8 cellular contexts compared by ENCODE assay signal in genomic region chrX:81202413-81202794, GRCh38. TPM values are rescaled to one million over a fixed set of nuclear protein-coding genes. Genes with fewer than 3 reads are reported as not detected.
DNase-seq lines count a peak whose midpoint lies in the region; ATAC-seq and TF ChIP-seq lines count a peak whose summit lies in the region.

No MANE protein-coding gene starts in this region.

- ATAC-seq in HG02852 (IDR thresholded peaks at IDR 0.05; ENCODE audit: unreplicated experiment) (peak; percentile 16), GM19397 (IDR thresholded peaks at IDR 0.05; ENCODE audit: unreplicated experiment) (no peak), GM19328 (IDR thresholded peaks at IDR 0.05; ENCODE audit: unreplicated experiment) (no peak)
- ATAC-seq in stimulated activated effector memory CD8-positive, alpha-beta T cell treated with anti-CD3 and anti-CD28 coated beads, Interleukin-12 subunit alpha, Interleukin-12 subunit beta, amount 100 ng/mL, for 72 hours = peak; percentile 69

- H3K4me1 Mint-ChIP-seq in stimulated activated effector memory CD8-positive, alpha-beta T cell treated with anti-CD3 and anti-CD28 coated beads, Interleukin-12 subunit alpha, Interleukin-12 subunit beta, amount 100 ng/mL, for 72 hours = peaks cover 19% of the 10 kb centered on the region

- H3K4me3 ChIP-seq in AG04450 (ENCODE audit: low read depth, low read length) (peak overlapping the region; percentile 73), adipocyte (ENCODE audit: low read length) (peak overlapping the region; percentile 85), iPS DF 6.9 (ENCODE audit: low read length) (peak overlapping the region; percentile 60; the same call in 1 of the 2 replicates)

- CTCF ChIA-PET in AG04450 (lab: Charles Lee) = interaction anchor here (2.0 kb wide), 1 partner anchor 175 kb away, joined by 8 read pairs; no protein-coding TSS in a partner anchor

- H3K36me3 ChIP-seq in adipocyte (ENCODE audit: control insufficient read depth, insufficient read depth, low read length, severe bottlenecking) = no peaks in the 10 kb centered on the region
- H3K36me3 ChIP-seq in iPS DF 6.9 (ENCODE audit: control insufficient read depth, insufficient read depth, low read length) = no peaks in the 10 kb centered on the region

- peak overlapping the region; percentile 92 for H3K9ac ChIP-seq in adipocyte (ENCODE audit: low read length)

- no peaks in the 10 kb centered on the region for H3K36me3 Mint-ChIP-seq in stimulated activated effector memory CD8-positive, alpha-beta T cell treated with anti-CD3 and anti-CD28 coated beads, Interleukin-12 subunit alpha, Interleukin-12 subunit beta, amount 100 ng/mL, for 72 hours

- H3K9me3 ChIP-seq in AG04450 (ENCODE audit: control insufficient read depth, insufficient read depth, low read length) = no peaks in the 10 kb centered on the region
- H3K9me3 ChIP-seq in adipocyte (ENCODE audit: control insufficient read depth, low read length) = no peaks in the 10 kb centered on the region
- H3K9me3 ChIP-seq in iPS DF 6.9 (ENCODE audit: control insufficient read depth, insufficient read depth, low read length) = no peaks in the 10 kb centered on the region

- no CpG with 5 or more reads among the region's 8 CpGs for WGBS in iPS DF 6.9 (ENCODE audit: insufficient coverage, insufficient read length)

- no peaks in the 10 kb centered on the region for H3K27me3 ChIP-seq in AG04450 (ENCODE audit: control insufficient read depth, insufficient read depth, low read length)
- H3K27me3 ChIP-seq in adipocyte (replicated peaks; ENCODE audit: control insufficient read depth, insufficient read depth, low read length) = no peaks in the 10 kb centered on the region
- H3K27me3 ChIP-seq in iPS DF 6.9 (ENCODE audit: control insufficient read depth, insufficient read depth, low read length) = no peaks in the 10 kb centered on the region

- H3K4me1 ChIP-seq in adipocyte (ENCODE audit: control insufficient read depth, insufficient read depth, low read length) = peaks cover 3% of the 10 kb centered on the region
- no peaks in the 10 kb centered on the region for H3K4me1 ChIP-seq in iPS DF 6.9 (ENCODE audit: control insufficient read depth, insufficient read depth, low read length)

- peak overlapping the region; percentile 95 for H3K27ac Mint-ChIP-seq in stimulated activated effector memory CD8-positive, alpha-beta T cell treated with anti-CD3 and anti-CD28 coated beads, Interleukin-12 subunit alpha, Interleukin-12 subunit beta, amount 100 ng/mL, for 72 hours

- DNase-seq in AG04450 (ENCODE audit: low read depth, low spot score) (no peak), adipocyte (ENCODE audit: low read depth) (peak; percentile 25), iPS DF 6.9 (ENCODE audit: low read depth, low spot score) (no peak), NCI-H524 treated with DMSO at 0.1 percent for 48 hours (lab: John Stamatoyannopoulos, UW) (no peak)
- DNase-seq in stimulated activated effector memory CD8-positive, alpha-beta T cell treated with anti-CD3 and anti-CD28 coated beads, Interleukin-12 subunit alpha, Interleukin-12 subunit beta, amount 100 ng/mL, for 72 hours (ENCODE audit: low spot score in 2 of 2) = no peak

- no peak for TF ChIP-seq CTCF in AG04450 (IDR thresholded peaks at IDR 0.05; ENCODE audit: low read depth, low read length)

- H3K27ac ChIP-seq in AG04450 (ENCODE audit: low read depth, low read length) = peak overlapping the region; percentile 90
- no peak overlapping the region for H3K27ac ChIP-seq in iPS DF 6.9 (ENCODE audit: low read length)

- POLR2A ChIA-PET in AG04450 (lab: Yijun Ruan, JAX) = interaction anchor here (0.5 to 1.6 kb wide), 5 partner anchors 56 to 180 kb away, joined by 3 to 5 read pairs (median 5); no protein-coding TSS in a partner anchor

- no peaks in the 10 kb centered on the region for H3K9me3 Mint-ChIP-seq in stimulated activated effector memory CD8-positive, alpha-beta T cell treated with anti-CD3 and anti-CD28 coated beads, Interleukin-12 subunit alpha, Interleukin-12 subunit beta, amount 100 ng/mL, for 72 hours

- peak overlapping the region; percentile 92 for H3K4me3 Mint-ChIP-seq in stimulated activated effector memory CD8-positive, alpha-beta T cell treated with anti-CD3 and anti-CD28 coated beads, Interleukin-12 subunit alpha, Interleukin-12 subunit beta, amount 100 ng/mL, for 72 hours

RNA-seq across cellular contexts. Expression of gene SH3BGRL, which starts 0.5 kb away (rescaled TPM):
- 186 and 276 TPM in 2 replicates for polyA plus RNA-seq in AG04450 (2011; rRNA removed)
- 29.8 and 50.2 TPM in 2 replicates for polyA minus RNA-seq in AG04450 (2011; rRNA and poly(A)+ RNA removed)

RNA-seq across cellular contexts. Expression of gene HMGN5, which starts 0.7 kb away (rescaled TPM):
- polyA plus RNA-seq in AG04450 (2011; rRNA removed) = 3.6 and 3.7 TPM in 2 replicates
- 1.0 TPM in 1 of 2 replicates, not detected in the other for polyA minus RNA-seq in AG04450 (2011; rRNA and poly(A)+ RNA removed)

Comparison
In these comparisons a context has a peak if more than half of its experiments do, and no peak if none do; other contexts are left out.
1. ATAC-seq: peak in HG02852 (single experiment) and stimulated activated effector memory CD8-positive, alpha-beta T cell treated with anti-CD3 and anti-CD28 coated beads, Interleukin-12 subunit alpha, Interleukin-12 subunit beta, amount 100 ng/mL, for 72 hours (single experiment); none in GM19397 (single experiment) and GM19328 (single experiment).
2. Peak in every context shown above with its lines, with median percentiles within 50 percentile points of each other: H3K4me3 ChIP-seq.